ENCODE assay signal across 1 cellular context in the genomic region with DNA sequence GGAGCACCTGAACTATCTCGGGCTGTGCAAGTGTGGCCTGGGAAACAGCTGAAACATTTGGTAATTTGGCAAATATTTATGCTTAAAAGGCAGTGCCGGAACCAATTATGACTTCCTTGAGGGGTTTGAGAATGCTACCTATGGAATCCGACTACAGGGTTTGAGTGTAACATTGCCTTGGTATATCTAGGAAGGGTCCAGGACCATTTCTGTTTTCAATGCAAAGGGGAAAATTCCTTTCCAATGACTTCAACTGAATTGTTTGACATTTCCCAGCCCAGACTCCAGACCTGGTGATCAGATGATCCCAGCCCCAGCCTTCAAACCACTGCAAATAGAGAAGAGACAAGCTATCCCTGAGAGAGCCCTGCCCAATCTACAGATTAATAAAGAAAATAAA.
TF ChIP-seq lines count a peak whose summit lies in the region.

No MANE protein-coding gene starts in this region.

TF ChIP-seq in HepG2, 621 proteins besides CTCF, POLR2A, EP300 and RAD21 (continued from another document and continues in another):
- TF ChIP-seq, protein P1, sequence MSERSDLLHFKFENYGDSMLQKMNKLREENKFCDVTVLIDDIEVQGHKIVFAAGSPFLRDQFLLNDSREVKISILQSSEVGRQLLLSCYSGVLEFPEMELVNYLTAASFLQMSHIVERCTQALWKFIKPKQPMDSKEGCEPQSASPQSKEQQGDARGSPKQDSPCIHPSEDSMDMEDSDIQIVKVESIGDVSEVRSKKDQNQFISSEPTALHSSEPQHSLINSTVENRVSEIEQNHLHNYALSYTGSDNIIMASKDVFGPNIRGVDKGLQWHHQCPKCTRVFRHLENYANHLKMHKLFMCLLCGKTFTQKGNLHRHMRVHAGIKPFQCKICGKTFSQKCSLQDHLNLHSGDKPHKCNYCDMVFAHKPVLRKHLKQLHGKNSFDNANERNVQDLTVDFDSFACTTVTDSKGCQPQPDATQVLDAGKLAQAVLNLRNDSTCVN (CRISPR knock-in tag; IDR thresholded peaks at IDR 0.05; ENCODE audit: borderline replicate concordance), result no peak
- peak; percentile 24; the same call in 1 of the 2 replicates for TF ChIP-seq ZMYM4 (CRISPR knock-in tag; IDR thresholded peaks at IDR 0.05)
- TF ChIP-seq ZNF569 (CRISPR knock-in tag; IDR thresholded peaks at IDR 0.05; ENCODE audit: borderline replicate concordance), result no peak
- TF ChIP-seq, protein P2, sequence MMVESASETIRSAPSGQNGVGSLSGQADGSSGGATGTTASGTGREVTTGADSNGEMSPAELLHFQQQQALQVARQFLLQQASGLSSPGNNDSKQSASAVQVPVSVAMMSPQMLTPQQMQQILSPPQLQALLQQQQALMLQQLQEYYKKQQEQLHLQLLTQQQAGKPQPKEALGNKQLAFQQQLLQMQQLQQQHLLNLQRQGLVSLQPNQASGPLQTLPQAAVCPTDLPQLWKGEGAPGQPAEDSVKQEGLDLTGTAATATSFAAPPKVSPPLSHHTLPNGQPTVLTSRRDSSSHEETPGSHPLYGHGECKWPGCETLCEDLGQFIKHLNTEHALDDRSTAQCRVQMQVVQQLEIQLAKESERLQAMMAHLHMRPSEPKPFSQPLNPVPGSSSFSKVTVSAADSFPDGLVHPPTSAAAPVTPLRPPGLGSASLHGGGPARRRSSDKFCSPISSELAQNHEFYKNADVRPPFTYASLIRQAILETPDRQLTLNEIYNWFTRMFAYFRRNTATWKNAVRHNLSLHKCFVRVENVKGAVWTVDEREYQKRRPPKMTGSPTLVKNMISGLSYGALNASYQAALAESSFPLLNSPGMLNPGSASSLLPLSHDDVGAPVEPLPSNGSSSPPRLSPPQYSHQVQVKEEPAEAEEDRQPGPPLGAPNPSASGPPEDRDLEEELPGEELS (CRISPR knock-in tag; IDR thresholded peaks at IDR 0.05), result 0 out of 2 replicates have a peak, but pooled peaks have one; percentile 19
- TF ChIP-seq MED13 (CRISPR knock-in tag; IDR thresholded peaks at IDR 0.05), result no peak
- TF ChIP-seq ZNF879 (CRISPR knock-in tag; IDR thresholded peaks at IDR 0.05), result no peak
- TF ChIP-seq NFE2L2 (IDR thresholded peaks at IDR 0.05; ENCODE audit: low read length), result no peak
- no peak; the same call in 1 of the 2 replicates for TF ChIP-seq KAT8 (CRISPR knock-in tag; IDR thresholded peaks at IDR 0.05)
- TF ChIP-seq, protein P3, sequence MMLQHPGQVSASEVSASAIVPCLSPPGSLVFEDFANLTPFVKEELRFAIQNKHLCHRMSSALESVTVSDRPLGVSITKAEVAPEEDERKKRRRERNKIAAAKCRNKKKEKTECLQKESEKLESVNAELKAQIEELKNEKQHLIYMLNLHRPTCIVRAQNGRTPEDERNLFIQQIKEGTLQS (CRISPR knock-in tag; IDR thresholded peaks at IDR 0.05), result 0 out of 2 replicates have a peak, but pooled peaks have one; percentile 19
- no peak for TF ChIP-seq HIVEP1 (CRISPR knock-in tag; IDR thresholded peaks at IDR 0.05)
- no peak for TF ChIP-seq SATB2 (CRISPR knock-in tag; IDR thresholded peaks at IDR 0.05)
- no peak for TF ChIP-seq XRCC5 (optimal IDR thresholded peaks at IDR 0.05; ENCODE audit: low read length)
- TF ChIP-seq KDM1A (CRISPR knock-in tag; IDR thresholded peaks at IDR 0.05), result no peak
- TF ChIP-seq RCOR2 (CRISPR knock-in tag; IDR thresholded peaks at IDR 0.05), result 0 out of 2 replicates have a peak, but pooled peaks have one; percentile 16
- peak; percentile 48; the same call in 1 of the 2 replicates for TF ChIP-seq JUND (CRISPR knock-in tag; IDR thresholded peaks at IDR 0.05)
- TF ChIP-seq ASH2L (IDR thresholded peaks at IDR 0.05; ENCODE audit: insufficient read length, low read depth, low read length), result peak; percentile 50
- TF ChIP-seq HMG20A (CRISPR knock-in tag; IDR thresholded peaks at IDR 0.05; ENCODE audit: borderline replicate concordance), result peak; percentile 8; the same call in 1 of the 2 replicates
- TF ChIP-seq, protein P4, sequence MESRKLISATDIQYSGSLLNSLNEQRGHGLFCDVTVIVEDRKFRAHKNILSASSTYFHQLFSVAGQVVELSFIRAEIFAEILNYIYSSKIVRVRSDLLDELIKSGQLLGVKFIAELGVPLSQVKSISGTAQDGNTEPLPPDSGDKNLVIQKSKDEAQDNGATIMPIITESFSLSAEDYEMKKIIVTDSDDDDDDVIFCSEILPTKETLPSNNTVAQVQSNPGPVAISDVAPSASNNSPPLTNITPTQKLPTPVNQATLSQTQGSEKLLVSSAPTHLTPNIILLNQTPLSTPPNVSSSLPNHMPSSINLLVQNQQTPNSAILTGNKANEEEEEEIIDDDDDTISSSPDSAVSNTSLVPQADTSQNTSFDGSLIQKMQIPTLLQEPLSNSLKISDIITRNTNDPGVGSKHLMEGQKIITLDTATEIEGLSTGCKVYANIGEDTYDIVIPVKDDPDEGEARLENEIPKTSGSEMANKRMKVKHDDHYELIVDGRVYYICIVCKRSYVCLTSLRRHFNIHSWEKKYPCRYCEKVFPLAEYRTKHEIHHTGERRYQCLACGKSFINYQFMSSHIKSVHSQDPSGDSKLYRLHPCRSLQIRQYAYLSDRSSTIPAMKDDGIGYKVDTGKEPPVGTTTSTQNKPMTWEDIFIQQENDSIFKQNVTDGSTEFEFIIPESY (CRISPR knock-in tag; IDR thresholded peaks at IDR 0.05), result no peak
- no peak for TF ChIP-seq RFX1 (IDR thresholded peaks at IDR 0.05)
- TF ChIP-seq, protein P5, sequence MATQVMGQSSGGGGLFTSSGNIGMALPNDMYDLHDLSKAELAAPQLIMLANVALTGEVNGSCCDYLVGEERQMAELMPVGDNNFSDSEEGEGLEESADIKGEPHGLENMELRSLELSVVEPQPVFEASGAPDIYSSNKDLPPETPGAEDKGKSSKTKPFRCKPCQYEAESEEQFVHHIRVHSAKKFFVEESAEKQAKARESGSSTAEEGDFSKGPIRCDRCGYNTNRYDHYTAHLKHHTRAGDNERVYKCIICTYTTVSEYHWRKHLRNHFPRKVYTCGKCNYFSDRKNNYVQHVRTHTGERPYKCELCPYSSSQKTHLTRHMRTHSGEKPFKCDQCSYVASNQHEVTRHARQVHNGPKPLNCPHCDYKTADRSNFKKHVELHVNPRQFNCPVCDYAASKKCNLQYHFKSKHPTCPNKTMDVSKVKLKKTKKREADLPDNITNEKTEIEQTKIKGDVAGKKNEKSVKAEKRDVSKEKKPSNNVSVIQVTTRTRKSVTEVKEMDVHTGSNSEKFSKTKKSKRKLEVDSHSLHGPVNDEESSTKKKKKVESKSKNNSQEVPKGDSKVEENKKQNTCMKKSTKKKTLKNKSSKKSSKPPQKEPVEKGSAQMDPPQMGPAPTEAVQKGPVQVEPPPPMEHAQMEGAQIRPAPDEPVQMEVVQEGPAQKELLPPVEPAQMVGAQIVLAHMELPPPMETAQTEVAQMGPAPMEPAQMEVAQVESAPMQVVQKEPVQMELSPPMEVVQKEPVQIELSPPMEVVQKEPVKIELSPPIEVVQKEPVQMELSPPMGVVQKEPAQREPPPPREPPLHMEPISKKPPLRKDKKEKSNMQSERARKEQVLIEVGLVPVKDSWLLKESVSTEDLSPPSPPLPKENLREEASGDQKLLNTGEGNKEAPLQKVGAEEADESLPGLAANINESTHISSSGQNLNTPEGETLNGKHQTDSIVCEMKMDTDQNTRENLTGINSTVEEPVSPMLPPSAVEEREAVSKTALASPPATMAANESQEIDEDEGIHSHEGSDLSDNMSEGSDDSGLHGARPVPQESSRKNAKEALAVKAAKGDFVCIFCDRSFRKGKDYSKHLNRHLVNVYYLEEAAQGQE (IDR thresholded peaks at IDR 0.05; ENCODE audit: borderline replicate concordance in 1 of 2, low read depth in 1 of 2, low read length in 2 of 2), result no peak
- TF ChIP-seq LCORL (IDR thresholded peaks at IDR 0.05), result no peak
- peak; percentile 82 for TF ChIP-seq LCORL (CRISPR knock-in tag; IDR thresholded peaks at IDR 0.05)
- no peak for TF ChIP-seq YEATS2 (CRISPR knock-in tag; IDR thresholded peaks at IDR 0.05; ENCODE audit: borderline replicate concordance)
- TF ChIP-seq NR2F1 (CRISPR knock-in tag; IDR thresholded peaks at IDR 0.05), result no peak
- peak; percentile 20; the same call in 1 of the 2 replicates for TF ChIP-seq GATAD2A (CRISPR knock-in tag; IDR thresholded peaks at IDR 0.05)
- TF ChIP-seq RXRB (CRISPR knock-in tag; IDR thresholded peaks at IDR 0.05; ENCODE audit: borderline replicate concordance), result peak; percentile 27; the same call in 1 of the 2 replicates
- peak; percentile 80 for TF ChIP-seq TEAD3 (CRISPR knock-in tag; optimal IDR thresholded peaks at IDR 0.05; ENCODE audit: borderline replicate concordance)
- TF ChIP-seq, protein P6, sequence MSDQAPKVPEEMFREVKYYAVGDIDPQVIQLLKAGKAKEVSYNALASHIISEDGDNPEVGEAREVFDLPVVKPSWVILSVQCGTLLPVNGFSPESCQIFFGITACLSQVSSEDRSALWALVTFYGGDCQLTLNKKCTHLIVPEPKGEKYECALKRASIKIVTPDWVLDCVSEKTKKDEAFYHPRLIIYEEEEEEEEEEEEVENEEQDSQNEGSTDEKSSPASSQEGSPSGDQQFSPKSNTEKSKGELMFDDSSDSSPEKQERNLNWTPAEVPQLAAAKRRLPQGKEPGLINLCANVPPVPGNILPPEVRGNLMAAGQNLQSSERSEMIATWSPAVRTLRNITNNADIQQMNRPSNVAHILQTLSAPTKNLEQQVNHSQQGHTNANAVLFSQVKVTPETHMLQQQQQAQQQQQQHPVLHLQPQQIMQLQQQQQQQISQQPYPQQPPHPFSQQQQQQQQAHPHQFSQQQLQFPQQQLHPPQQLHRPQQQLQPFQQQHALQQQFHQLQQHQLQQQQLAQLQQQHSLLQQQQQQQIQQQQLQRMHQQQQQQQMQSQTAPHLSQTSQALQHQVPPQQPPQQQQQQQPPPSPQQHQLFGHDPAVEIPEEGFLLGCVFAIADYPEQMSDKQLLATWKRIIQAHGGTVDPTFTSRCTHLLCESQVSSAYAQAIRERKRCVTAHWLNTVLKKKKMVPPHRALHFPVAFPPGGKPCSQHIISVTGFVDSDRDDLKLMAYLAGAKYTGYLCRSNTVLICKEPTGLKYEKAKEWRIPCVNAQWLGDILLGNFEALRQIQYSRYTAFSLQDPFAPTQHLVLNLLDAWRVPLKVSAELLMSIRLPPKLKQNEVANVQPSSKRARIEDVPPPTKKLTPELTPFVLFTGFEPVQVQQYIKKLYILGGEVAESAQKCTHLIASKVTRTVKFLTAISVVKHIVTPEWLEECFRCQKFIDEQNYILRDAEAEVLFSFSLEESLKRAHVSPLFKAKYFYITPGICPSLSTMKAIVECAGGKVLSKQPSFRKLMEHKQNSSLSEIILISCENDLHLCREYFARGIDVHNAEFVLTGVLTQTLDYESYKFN (CRISPR knock-in tag; conservative IDR thresholded peaks at IDR 0.05), result peak; percentile 66; the same call in 1 of the 2 replicates
- TF ChIP-seq, protein P7, sequence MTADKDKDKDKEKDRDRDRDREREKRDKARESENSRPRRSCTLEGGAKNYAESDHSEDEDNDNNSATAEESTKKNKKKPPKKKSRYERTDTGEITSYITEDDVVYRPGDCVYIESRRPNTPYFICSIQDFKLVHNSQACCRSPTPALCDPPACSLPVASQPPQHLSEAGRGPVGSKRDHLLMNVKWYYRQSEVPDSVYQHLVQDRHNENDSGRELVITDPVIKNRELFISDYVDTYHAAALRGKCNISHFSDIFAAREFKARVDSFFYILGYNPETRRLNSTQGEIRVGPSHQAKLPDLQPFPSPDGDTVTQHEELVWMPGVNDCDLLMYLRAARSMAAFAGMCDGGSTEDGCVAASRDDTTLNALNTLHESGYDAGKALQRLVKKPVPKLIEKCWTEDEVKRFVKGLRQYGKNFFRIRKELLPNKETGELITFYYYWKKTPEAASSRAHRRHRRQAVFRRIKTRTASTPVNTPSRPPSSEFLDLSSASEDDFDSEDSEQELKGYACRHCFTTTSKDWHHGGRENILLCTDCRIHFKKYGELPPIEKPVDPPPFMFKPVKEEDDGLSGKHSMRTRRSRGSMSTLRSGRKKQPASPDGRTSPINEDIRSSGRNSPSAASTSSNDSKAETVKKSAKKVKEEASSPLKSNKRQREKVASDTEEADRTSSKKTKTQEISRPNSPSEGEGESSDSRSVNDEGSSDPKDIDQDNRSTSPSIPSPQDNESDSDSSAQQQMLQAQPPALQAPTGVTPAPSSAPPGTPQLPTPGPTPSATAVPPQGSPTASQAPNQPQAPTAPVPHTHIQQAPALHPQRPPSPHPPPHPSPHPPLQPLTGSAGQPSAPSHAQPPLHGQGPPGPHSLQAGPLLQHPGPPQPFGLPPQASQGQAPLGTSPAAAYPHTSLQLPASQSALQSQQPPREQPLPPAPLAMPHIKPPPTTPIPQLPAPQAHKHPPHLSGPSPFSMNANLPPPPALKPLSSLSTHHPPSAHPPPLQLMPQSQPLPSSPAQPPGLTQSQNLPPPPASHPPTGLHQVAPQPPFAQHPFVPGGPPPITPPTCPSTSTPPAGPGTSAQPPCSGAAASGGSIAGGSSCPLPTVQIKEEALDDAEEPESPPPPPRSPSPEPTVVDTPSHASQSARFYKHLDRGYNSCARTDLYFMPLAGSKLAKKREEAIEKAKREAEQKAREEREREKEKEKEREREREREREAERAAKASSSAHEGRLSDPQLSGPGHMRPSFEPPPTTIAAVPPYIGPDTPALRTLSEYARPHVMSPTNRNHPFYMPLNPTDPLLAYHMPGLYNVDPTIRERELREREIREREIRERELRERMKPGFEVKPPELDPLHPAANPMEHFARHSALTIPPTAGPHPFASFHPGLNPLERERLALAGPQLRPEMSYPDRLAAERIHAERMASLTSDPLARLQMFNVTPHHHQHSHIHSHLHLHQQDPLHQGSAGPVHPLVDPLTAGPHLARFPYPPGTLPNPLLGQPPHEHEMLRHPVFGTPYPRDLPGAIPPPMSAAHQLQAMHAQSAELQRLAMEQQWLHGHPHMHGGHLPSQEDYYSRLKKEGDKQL (CRISPR knock-in tag; IDR thresholded peaks at IDR 0.05; ENCODE audit: low read depth), result no peak
- TF ChIP-seq, protein P8, sequence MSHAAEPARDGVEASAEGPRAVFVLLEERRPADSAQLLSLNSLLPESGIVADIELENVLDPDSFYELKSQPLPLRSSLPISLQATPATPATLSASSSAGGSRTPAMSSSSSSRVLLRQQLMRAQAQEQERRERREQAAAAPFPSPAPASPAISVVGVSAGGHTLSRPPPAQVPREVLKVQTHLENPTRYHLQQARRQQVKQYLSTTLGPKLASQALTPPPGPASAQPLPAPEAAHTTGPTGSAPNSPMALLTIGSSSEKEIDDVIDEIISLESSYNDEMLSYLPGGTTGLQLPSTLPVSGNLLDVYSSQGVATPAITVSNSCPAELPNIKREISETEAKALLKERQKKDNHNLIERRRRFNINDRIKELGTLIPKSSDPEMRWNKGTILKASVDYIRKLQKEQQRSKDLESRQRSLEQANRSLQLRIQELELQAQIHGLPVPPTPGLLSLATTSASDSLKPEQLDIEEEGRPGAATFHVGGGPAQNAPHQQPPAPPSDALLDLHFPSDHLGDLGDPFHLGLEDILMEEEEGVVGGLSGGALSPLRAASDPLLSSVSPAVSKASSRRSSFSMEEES (CRISPR knock-in tag; IDR thresholded peaks at IDR 0.05), result peak; percentile 71; the same call in 1 of the 2 replicates
